ENCODE assay signal across 1 cellular context in the genomic region with DNA sequence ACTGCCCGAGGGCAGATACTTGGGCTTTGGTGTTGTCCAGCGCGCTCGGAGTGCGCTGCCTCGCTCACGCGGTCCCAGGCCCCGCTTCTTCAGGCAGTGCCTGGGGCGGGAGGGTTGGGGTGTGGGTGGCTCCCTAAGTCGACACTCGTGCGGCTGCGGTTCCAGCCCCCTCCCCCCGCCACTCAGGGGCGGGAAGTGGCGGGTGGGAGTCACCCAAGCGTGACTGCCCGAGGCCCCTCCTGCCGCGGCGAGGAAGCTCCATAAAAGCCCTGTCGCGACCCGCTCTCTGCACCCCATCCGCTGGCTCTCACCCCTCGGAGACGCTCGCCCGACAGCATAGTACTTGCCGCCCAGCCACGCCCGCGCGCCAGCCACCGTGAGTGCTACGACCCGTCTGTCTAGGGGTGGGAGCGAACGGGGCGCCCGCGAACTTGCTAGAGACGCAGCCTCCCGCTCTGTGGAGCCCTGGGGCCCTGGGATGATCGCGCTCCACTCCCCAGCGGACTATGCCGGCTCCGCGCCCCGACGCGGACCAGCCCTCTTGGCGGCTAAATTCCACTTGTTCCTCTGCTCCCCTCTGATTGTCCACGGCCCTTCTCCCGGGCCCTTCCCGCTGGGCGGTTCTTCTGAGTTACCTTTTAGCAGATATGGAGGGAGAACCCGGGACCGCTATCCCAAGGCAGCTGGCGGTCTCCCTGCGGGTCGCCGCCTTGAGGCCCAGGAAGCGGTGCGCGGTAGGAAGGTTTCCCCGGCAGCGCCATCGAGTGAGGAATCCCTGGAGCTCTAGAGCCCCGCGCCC.
TF ChIP-seq lines count a peak whose summit lies in the region.

Gene NPY, plus strand, starts transcription at position 291 of the 799 bp plus-strand sequence. CDS start 1,051 bp downstream, outside the sequence.

TF ChIP-seq in H1, 55 proteins besides CTCF, POLR2A, EP300 and RAD21:
- peak; percentile 52 for TF ChIP-seq E2F6 (IDR thresholded peaks at IDR 0.05)
- no peak for TF ChIP-seq HDAC2 (IDR thresholded peaks at IDR 0.05; ENCODE audit: borderline replicate concordance in 1 of 2, low read depth in 2 of 2, low read length in 2 of 2)
- no peak for TF ChIP-seq CEBPB (IDR thresholded peaks at IDR 0.05; ENCODE audit: low read depth, low read length)
- TF ChIP-seq RBBP5 (IDR thresholded peaks at IDR 0.05; ENCODE audit: borderline replicate concordance, low read depth, low read length) = no peak
- TF ChIP-seq BACH1 (IDR thresholded peaks at IDR 0.05; ENCODE audit: low read length) = no peak
- peak; percentile 43; the same call in 1 of the 2 replicates for TF ChIP-seq MAX (IDR thresholded peaks at IDR 0.05)
- TF ChIP-seq EZH2 (IDR thresholded peaks at IDR 0.05; ENCODE audit: low read depth, low read length, severe bottlenecking) = peak; percentile 65
- TF ChIP-seq SIX5 (IDR thresholded peaks at IDR 0.05; ENCODE audit: low read depth, low read length) = no peak
- TF ChIP-seq ASH2L (IDR thresholded peaks at IDR 0.05; ENCODE audit: low read length) = no peak
- TF ChIP-seq KDM4A (IDR thresholded peaks at IDR 0.05; ENCODE audit: low read depth, low read length, severe bottlenecking) = peak; percentile 58
- TF ChIP-seq SUZ12 (IDR thresholded peaks at IDR 0.05; ENCODE audit: low read length) = peak; percentile 79
- TF ChIP-seq CBX5 (IDR thresholded peaks at IDR 0.05; ENCODE audit: low read depth, low read length) = no peak
- no peak for TF ChIP-seq KDM1A (IDR thresholded peaks at IDR 0.05; ENCODE audit: borderline replicate concordance, low read length)
- TF ChIP-seq SP4 (IDR thresholded peaks at IDR 0.05; ENCODE audit: low read length) = no peak
- TF ChIP-seq NANOG (IDR thresholded peaks at IDR 0.05; ENCODE audit: insufficient read depth, low read depth, low read length, poor library complexity, severe bottlenecking) = no peak
- TF ChIP-seq RXRA (IDR thresholded peaks at IDR 0.05; ENCODE audit: insufficient read depth, low read depth, low read length) = no peak
- no peak for TF ChIP-seq RFX5 (IDR thresholded peaks at IDR 0.05; ENCODE audit: borderline replicate concordance, low read depth, low read length)
- no peak for TF ChIP-seq SP1 (IDR thresholded peaks at IDR 0.05; ENCODE audit: low read depth, low read length)
- no peak for TF ChIP-seq CBX8 (IDR thresholded peaks at IDR 0.05; ENCODE audit: borderline replicate concordance, low read depth, low read length)
